In the genomic region with DNA sequence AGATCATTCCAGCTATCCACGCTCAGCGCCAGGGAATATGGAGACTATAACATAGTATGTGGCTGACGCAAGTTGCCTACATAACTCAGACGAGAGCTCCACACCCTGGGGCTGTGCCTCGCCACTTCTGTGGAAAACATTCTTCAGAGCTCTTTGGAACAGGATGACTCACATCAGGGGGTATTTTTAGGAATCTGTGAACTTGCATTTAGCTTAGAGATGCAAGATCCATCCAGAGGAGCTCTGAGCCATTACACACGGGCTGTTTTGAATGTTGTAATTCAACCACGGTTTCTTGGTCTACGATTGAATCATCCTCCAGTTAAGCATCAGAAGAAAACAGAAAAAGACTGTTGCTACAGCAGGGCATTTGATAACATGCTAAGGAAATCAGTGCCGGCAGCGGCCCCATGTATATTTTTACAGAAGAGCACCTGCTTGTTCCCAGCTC, we compare ENCODE assay signal across 7 cellular contexts.
DNase-seq lines count a peak whose midpoint lies in the region; ATAC-seq and TF ChIP-seq lines count a peak whose summit lies in the region.

No MANE protein-coding gene starts in this region.

- peak; percentile 95 for DNase-seq in M059J (ENCODE audit: low read depth)
- DNase-seq in activated T-helper 2 cell treated with anti-CD3 and anti-CD28 coated beads, Interferon-gamma antibody, Interleukin-2, Interleukin-4, amounts not matched to agents 10 μg/mL and 5 μg/mL and 100 μg/mL, durations not matched to agents 14 hours and 24 hours and 36 hours (ENCODE audit: low spot score), result no peak
- DNase-seq in left ventricle myocardium inferior, result peak; percentile 42
- peak; percentile 70 for DNase-seq in stimulated activated CD4-positive, alpha-beta T cell treated with anti-CD3 and anti-CD28 coated beads, Interleukin-1b, Interleukin-23, amount 100 ng/mL, for 48 hours
- no peak for DNase-seq in OCI-LY7 (ENCODE audit: low spot score)

- H3K4me1 ChIP-seq in left ventricle myocardium inferior, result peaks cover 31% of the 10 kb centered on the region
- H3K4me1 ChIP-seq in OCI-LY7 (ENCODE audit: insufficient read depth, low read length, poor library complexity, severe bottlenecking), result no peaks in the 10 kb centered on the region

- no peaks in the 10 kb centered on the region for H3K36me3 Mint-ChIP-seq in activated T-helper 2 cell treated with anti-CD3 and anti-CD28 coated beads, Interferon-gamma antibody, Interleukin-2, Interleukin-4, amounts not matched to agents 10 μg/mL and 5 μg/mL and 100 μg/mL, durations not matched to agents 14 hours and 24 hours and 36 hours (ENCODE audit: low read depth)

- no peaks in the 10 kb centered on the region for H4K20me1 ChIP-seq in OCI-LY7 (ENCODE audit: insufficient read depth, low read length)

- POLR2A ChIA-PET in OCI-LY7 (lab: Charles Lee), result no interaction called here

- no peaks in the 10 kb centered on the region for H3K9me3 ChIP-seq in left ventricle myocardium inferior (replicated peaks)
- H3K9me3 ChIP-seq in OCI-LY7 (ENCODE audit: low read length), result no peaks in the 10 kb centered on the region

- H3K27ac Mint-ChIP-seq in activated T-helper 2 cell treated with anti-CD3 and anti-CD28 coated beads, Interferon-gamma antibody, Interleukin-2, Interleukin-4, amounts not matched to agents 10 μg/mL and 5 μg/mL and 100 μg/mL, durations not matched to agents 14 hours and 24 hours and 36 hours, result peak overlapping the region; percentile 42

- no peak overlapping the region for H3K4me3 Mint-ChIP-seq in activated T-helper 2 cell treated with anti-CD3 and anti-CD28 coated beads, Interferon-gamma antibody, Interleukin-2, Interleukin-4, amounts not matched to agents 10 μg/mL and 5 μg/mL and 100 μg/mL, durations not matched to agents 14 hours and 24 hours and 36 hours (ENCODE audit: low read depth)

- no peaks in the 10 kb centered on the region for H3K27me3 Mint-ChIP-seq in activated T-helper 2 cell treated with anti-CD3 and anti-CD28 coated beads, Interferon-gamma antibody, Interleukin-2, Interleukin-4, amounts not matched to agents 10 μg/mL and 5 μg/mL and 100 μg/mL, durations not matched to agents 14 hours and 24 hours and 36 hours (ENCODE audit: low read depth)

- CTCF ChIA-PET in OCI-LY7 (lab: Charles Lee; ENCODE audit: unreplicated experiment), result no interaction called here

- H3K79me2 ChIP-seq in OCI-LY7 (ENCODE audit: insufficient read depth, low read depth, low read length), result no peaks in the 10 kb centered on the region

- H3K4me2 ChIP-seq in OCI-LY7 (ENCODE audit: low read length), result no peak overlapping the region

- H3K27me3 ChIP-seq in left ventricle myocardium inferior (ENCODE audit: low read depth), result no peaks in the 10 kb centered on the region

- H3K9me2 ChIP-seq in OCI-LY7 (ENCODE audit: insufficient read depth, low read length), result no peaks in the 10 kb centered on the region

- H3K9me3 Mint-ChIP-seq in activated T-helper 2 cell treated with anti-CD3 and anti-CD28 coated beads, Interferon-gamma antibody, Interleukin-2, Interleukin-4, amounts not matched to agents 10 μg/mL and 5 μg/mL and 100 μg/mL, durations not matched to agents 14 hours and 24 hours and 36 hours, result no peaks in the 10 kb centered on the region

- intact Hi-C loops in activated T-helper 2 cell treated with anti-CD3 and anti-CD28 coated beads, Interferon-gamma antibody, Interleukin-2, Interleukin-4, amounts not matched to agents 10 μg/mL and 5 μg/mL and 100 μg/mL, durations not matched to agents 14 hours and 24 hours and 36 hours (cut with micrococcal nuclease), result no loop called here
- intact Hi-C loops in left ventricle myocardium inferior (cut with micrococcal nuclease) (no loop called here), OCI-LY7 (cut with micrococcal nuclease; ENCODE audit: unreplicated experiment) (no loop called here)

- peaks cover 15% of the 10 kb centered on the region for H3K4me1 Mint-ChIP-seq in activated T-helper 2 cell treated with anti-CD3 and anti-CD28 coated beads, Interferon-gamma antibody, Interleukin-2, Interleukin-4, amounts not matched to agents 10 μg/mL and 5 μg/mL and 100 μg/mL, durations not matched to agents 14 hours and 24 hours and 36 hours (ENCODE audit: low read depth)

- ATAC-seq in HG03280 (IDR thresholded peaks at IDR 0.05; ENCODE audit: unreplicated experiment) (no peak), HG02642 (IDR thresholded peaks at IDR 0.05; ENCODE audit: poor library complexity, unreplicated experiment) (no peak)

- TF ChIP-seq CTCF in left ventricle myocardium inferior (IDR thresholded peaks at IDR 0.05; ENCODE audit: borderline replicate concordance) (peak; percentile 33), OCI-LY7 (conservative IDR thresholded peaks at IDR 0.05; ENCODE audit: low read length) (no peak)

- H3K36me3 ChIP-seq in left ventricle myocardium inferior, result no peaks in the 10 kb centered on the region
- H3K36me3 ChIP-seq in OCI-LY7 (ENCODE audit: insufficient read depth, low read length), result no peaks in the 10 kb centered on the region

- H3K27ac ChIP-seq in left ventricle myocardium inferior (replicated peaks), result peak overlapping the region; percentile 76
- H3K27ac ChIP-seq in OCI-LY7 (ENCODE audit: low read depth, low read length, poor library complexity, severe bottlenecking), result no peak overlapping the region

- H2AFZ ChIP-seq in OCI-LY7 (ENCODE audit: low read length), result no peak overlapping the region

- BruUV-seq in OCI-LY7 (replicated peaks; lab: Mats Ljungman, UMichigan), result no TSS peak

- peak overlapping the region; percentile 8 for H3K4me3 ChIP-seq in left ventricle myocardium inferior
- H3K4me3 ChIP-seq in OCI-LY7 (ENCODE audit: low read depth, low read length, poor library complexity, severe bottlenecking), result no peak overlapping the region

Comparison
In these comparisons a context has a peak if more than half of its experiments do, and no peak if none do; other contexts are left out.
1. DNase-seq: peak in M059J (single experiment), left ventricle myocardium inferior (single experiment) and stimulated activated CD4-positive, alpha-beta T cell treated with anti-CD3 and anti-CD28 coated beads, Interleukin-1b, Interleukin-23, amount 100 ng/mL, for 48 hours (single experiment); none in activated T-helper 2 cell treated with anti-CD3 and anti-CD28 coated beads, Interferon-gamma antibody, Interleukin-2, Interleukin-4, amounts not matched to agents 10 μg/mL and 5 μg/mL and 100 μg/mL, durations not matched to agents 14 hours and 24 hours and 36 hours (single experiment) and OCI-LY7 (single experiment).